ENCODE assay signal across 22 cellular contexts in the genomic region with DNA sequence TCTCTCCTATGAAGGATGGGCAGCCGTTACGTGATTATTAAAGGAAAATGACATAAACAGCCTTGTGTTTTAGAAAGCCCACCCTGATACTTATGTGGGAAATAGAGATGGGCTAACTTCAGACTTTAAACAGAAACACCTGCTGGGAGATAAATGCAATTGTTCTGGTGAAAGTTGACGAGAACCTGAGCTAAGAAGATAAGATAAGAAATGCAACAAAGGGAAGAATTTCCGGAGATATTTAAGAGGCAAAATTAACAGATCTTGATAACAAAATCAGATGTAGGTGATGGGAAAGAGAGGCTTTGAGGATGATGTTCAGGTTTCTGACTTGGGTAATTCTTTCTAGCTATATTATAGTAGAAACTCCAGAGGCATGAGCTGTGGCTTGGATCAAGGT.
DNase-seq lines count a peak whose midpoint lies in the region; ATAC-seq and TF ChIP-seq lines count a peak whose summit lies in the region.
"Had no signal": no experiment of that assay in that cellular context is flagged by ENCODE, and none has a peak within 500 bp of the region (broad histone marks: within the 10 kb centered on the region; RNA-seq: fewer than 3 reads in every experiment).

No MANE protein-coding gene starts in this region.

- H3K4me3 ChIP-seq in mesendoderm (ENCODE audit: low read length), result no peak overlapping the region
- H3K4me3 ChIP-seq: A549; BLaER1 treated with 17β-estradiol and CSF1 and Interleukin-3, amounts not matched to agents 10 nM and 100 nM; GM12878 had no signal

- H3K18ac ChIP-seq in mesendoderm (ENCODE audit: low read length), result no peak overlapping the region

- no peaks in the 10 kb centered on the region for H3K36me3 ChIP-seq in mesendoderm (ENCODE audit: control insufficient read depth, insufficient read depth, low read length)
- H3K36me3 ChIP-seq: BLaER1 treated with 17β-estradiol and CSF1 and Interleukin-3, amounts not matched to agents 10 nM and 100 nM had no signal

- H3K4ac ChIP-seq in mesendoderm (ENCODE audit: low read depth, low read length), result no peak overlapping the region

- no CpG with 5 or more reads among the region's 4 CpGs for WGBS in mesendoderm (ENCODE audit: extremely low coverage, insufficient coverage, low lambda C conversion rate)

- no peak overlapping the region for H3K23ac ChIP-seq in mesendoderm (ENCODE audit: low read length)

- H2BK5ac ChIP-seq in mesendoderm (ENCODE audit: low read length), result no peak overlapping the region

- no peaks in the 10 kb centered on the region for H3K27me3 Mint-ChIP-seq in activated naive CD4-positive, alpha-beta T cell treated with anti-CD3 and anti-CD28 coated beads, Interleukin-2, amount 50 U/mL, for 24 hours
- H3K27me3 Mint-ChIP-seq: B cell; CD4-positive, alpha-beta T cell had no signal

- no peak overlapping the region for H3K4me2 ChIP-seq in mesendoderm (ENCODE audit: low read length)
- H3K4me2 ChIP-seq: A549 had no signal

- H2AK5ac ChIP-seq in mesendoderm (ENCODE audit: low read length), result no peak overlapping the region

- H3K27ac ChIP-seq in VCaP (peak overlapping the region; percentile 68), mesendoderm (ENCODE audit: low read depth, low read length) (no peak overlapping the region)
- H3K27ac ChIP-seq: 22Rv1; A549; BLaER1 treated with 17β-estradiol and CSF1 and Interleukin-3, amounts not matched to agents 10 nM and 100 nM; C4-2B had no signal

- H4K5ac ChIP-seq in mesendoderm (ENCODE audit: low read length), result no peak overlapping the region

- H3K79me2 ChIP-seq in mesendoderm (ENCODE audit: control insufficient read depth, insufficient read depth, low read length), result no peaks in the 10 kb centered on the region

- H3K4me1 ChIP-seq in mesendoderm (ENCODE audit: control insufficient read depth, low read depth, low read length), result peaks cover 2% of the 10 kb centered on the region
- H3K4me1 ChIP-seq: A549, Caco-2 had no signal

- H3K79me1 ChIP-seq in mesendoderm (ENCODE audit: low read length), result no peaks in the 10 kb centered on the region

- peaks cover 8% of the 10 kb centered on the region for H3K9me3 Mint-ChIP-seq in activated naive CD4-positive, alpha-beta T cell treated with anti-CD3 and anti-CD28 coated beads, Interleukin-2, amount 50 U/mL, for 24 hours
- H3K9me3 Mint-ChIP-seq: CD4-positive, alpha-beta T cell; CD8-positive, alpha-beta T cell had no signal

- H3K4me1 Mint-ChIP-seq in activated naive CD4-positive, alpha-beta T cell treated with anti-CD3 and anti-CD28 coated beads, Interleukin-2, amount 50 U/mL, for 24 hours, result no peaks in the 10 kb centered on the region

- H3K27me3 ChIP-seq in mesendoderm (ENCODE audit: insufficient read depth, low read length, poor library complexity), result no peaks in the 10 kb centered on the region

- no peak overlapping the region for H3K9ac ChIP-seq in mesendoderm (ENCODE audit: low read length)
- H3K9ac ChIP-seq: BLaER1 treated with 17β-estradiol and CSF1 and Interleukin-3, amounts not matched to agents 10 nM and 100 nM had no signal

- H3K4me3 Mint-ChIP-seq in activated naive CD4-positive, alpha-beta T cell treated with anti-CD3 and anti-CD28 coated beads, Interleukin-2, amount 50 U/mL, for 24 hours, result no peak overlapping the region
- H3K4me3 Mint-ChIP-seq: B cell; CD4-positive, alpha-beta T cell; CD8-positive, alpha-beta T cell had no signal

- no peak overlapping the region for H2BK15ac ChIP-seq in mesendoderm (replicated peaks; ENCODE audit: low read depth)

- ATAC-seq in GM18868 (IDR thresholded peaks at IDR 0.05; ENCODE audit: unreplicated experiment), result no peak
- ATAC-seq: A549; CD8-positive, alpha-beta T cell; GM12878 had no signal

- no peak overlapping the region for H3K56ac ChIP-seq in mesendoderm (ENCODE audit: low read length)

- H2BK120ac ChIP-seq in mesendoderm (ENCODE audit: low read depth, low read length), result no peak overlapping the region

- H3K36me3 Mint-ChIP-seq in activated naive CD4-positive, alpha-beta T cell treated with anti-CD3 and anti-CD28 coated beads, Interleukin-2, amount 50 U/mL, for 24 hours, result no peaks in the 10 kb centered on the region
- H3K36me3 Mint-ChIP-seq: CD8-positive, alpha-beta T cell had no signal

- DNase-seq in activated naive CD4-positive, alpha-beta T cell treated with anti-CD3 and anti-CD28 coated beads, Interleukin-2, amount 50 U/mL, for 16 hours, result no peak
- DNase-seq in mesendoderm, result peak; percentile 72
- no peak for DNase-seq in iPS-NIHi11 (ENCODE audit: low spot score)
- DNase-seq: Caco-2; CD4-positive, alpha-beta T cell; CD8-positive, alpha-beta T cell; DMS 273 treated with DMSO at 0.1 percent for 48 hours; DMS153; DMS53; DMS79; DND-41; EL; GDM1 had no signal

- TF ChIP-seq CTCF in VCaP (conservative IDR thresholded peaks at IDR 0.05), result no peak

- H4K8ac ChIP-seq in mesendoderm (ENCODE audit: low read depth, low read length), result no peak overlapping the region

- peak overlapping the region; percentile 2 for H3K27ac Mint-ChIP-seq in activated naive CD4-positive, alpha-beta T cell treated with anti-CD3 and anti-CD28 coated beads, Interleukin-2, amount 50 U/mL, for 24 hours
- H3K27ac Mint-ChIP-seq: B cell; CD4-positive, alpha-beta T cell; CD8-positive, alpha-beta T cell had no signal
